In the genomic region with DNA sequence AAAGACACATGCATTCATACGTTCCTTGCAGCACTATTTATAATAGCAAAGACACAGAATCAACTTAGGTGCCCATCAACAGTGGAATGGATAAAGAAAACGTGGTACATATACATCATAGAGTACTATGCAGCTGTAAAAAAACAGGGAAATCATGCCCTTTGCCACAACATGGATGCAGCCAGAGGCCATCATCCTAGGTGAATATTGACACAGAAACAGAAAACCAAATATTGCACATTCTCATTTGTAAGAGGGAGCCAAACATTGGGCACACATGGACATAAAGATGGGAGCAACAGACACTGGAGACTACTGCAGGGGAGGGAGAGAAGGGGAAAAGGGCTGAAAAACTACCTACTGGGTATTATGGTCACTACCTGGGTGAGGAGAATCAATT, we compare ENCODE assay signal across 1 cellular context.
TF ChIP-seq lines count a peak whose summit lies in the region.

No MANE protein-coding gene starts in this region.

TF ChIP-seq in H1, 55 proteins besides CTCF, POLR2A, EP300 and RAD21:
- TF ChIP-seq HDAC6 (IDR thresholded peaks at IDR 0.05; ENCODE audit: low read depth, low read length) = no peak
